Comparison of ENCODE assay signal across 1 cellular context in genomic region chr12:64701283-64701682, GRCh38.
TF ChIP-seq lines count a peak whose summit lies in the region.

No MANE protein-coding gene starts in this region.

TF ChIP-seq in GM23338, 12 proteins besides CTCF, POLR2A, EP300 and RAD21:
- TF ChIP-seq ETS1 (IDR thresholded peaks at IDR 0.05) (no peak), ZNF114 (CRISPR knock-in tag; IDR thresholded peaks at IDR 0.05) (no peak), EZH2phosphoT487 (IDR thresholded peaks at IDR 0.05; ENCODE audit: unreplicated experiment) (no peak), ZNF462 (CRISPR knock-in tag; IDR thresholded peaks at IDR 0.05) (no peak), CREB1 (CRISPR knock-in tag; IDR thresholded peaks at IDR 0.05; ENCODE audit: low read depth) (no peak), JUNB (IDR thresholded peaks at IDR 0.05; ENCODE audit: unreplicated experiment) (no peak), POLR2AphosphoS5 (IDR thresholded peaks at IDR 0.05; ENCODE audit: low read depth) (no peak), ZNF331 (CRISPR knock-in tag; IDR thresholded peaks at IDR 0.05; ENCODE audit: low read depth) (no peak), STAT1 (IDR thresholded peaks at IDR 0.05; ENCODE audit: unreplicated experiment) (no peak)
